Comparison of ENCODE assay signal across 1 cellular context in genomic region chr13:111187879-111188643, GRCh38.
TF ChIP-seq lines count a peak whose summit lies in the region.

No MANE protein-coding gene starts in this region.

TF ChIP-seq in GM23338, 12 proteins besides CTCF, POLR2A, EP300 and RAD21:
- no peak for TF ChIP-seq ZNF462 (CRISPR knock-in tag; IDR thresholded peaks at IDR 0.05)
- no peak for TF ChIP-seq REST (IDR thresholded peaks at IDR 0.05; ENCODE audit: unreplicated experiment)
- no peak for TF ChIP-seq POLR2AphosphoS5 (IDR thresholded peaks at IDR 0.05; ENCODE audit: low read depth)
- no peak for TF ChIP-seq EZH2 (IDR thresholded peaks at IDR 0.05; ENCODE audit: low read depth, unreplicated experiment)
- TF ChIP-seq ZNF114 (CRISPR knock-in tag; IDR thresholded peaks at IDR 0.05), result no peak
- TF ChIP-seq ETS1 (IDR thresholded peaks at IDR 0.05), result no peak
- no peak for TF ChIP-seq STAT1 (IDR thresholded peaks at IDR 0.05; ENCODE audit: unreplicated experiment)
- no peak for TF ChIP-seq ZNF331 (CRISPR knock-in tag; IDR thresholded peaks at IDR 0.05; ENCODE audit: low read depth)
